25 cellular contexts compared by ENCODE assay signal in the genomic region with DNA sequence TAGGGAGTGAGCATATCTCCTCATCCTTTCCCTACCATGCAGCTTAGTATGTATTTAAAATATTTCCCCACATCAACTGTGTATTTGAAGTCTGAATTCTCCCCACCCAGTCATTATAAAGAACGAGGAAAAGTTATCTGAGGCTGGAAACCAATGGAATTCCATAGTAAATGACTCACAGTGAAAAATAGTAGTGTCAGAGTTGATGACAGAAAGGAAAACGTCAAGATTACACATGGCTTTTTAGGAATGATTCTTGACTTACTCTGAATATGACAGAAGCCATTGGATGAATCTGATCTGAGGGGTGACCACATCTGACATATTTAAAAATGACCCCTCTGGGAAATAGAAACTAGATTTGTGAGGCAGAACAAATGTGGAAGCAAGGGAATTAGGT.
A peak's percentile ranks its signal among the peaks of the same experiment; 100 is the strongest.
DNase-seq lines count a peak whose midpoint lies in the region; ATAC-seq, FAIRE-seq and TF ChIP-seq lines count a peak whose summit lies in the region.
"Had no signal": no experiment of that assay in that cellular context is flagged by ENCODE, and none has a peak within 500 bp of the region (broad histone marks: within the 10 kb centered on the region; RNA-seq: fewer than 3 reads in every experiment).

No MANE protein-coding gene starts in this region.

- no peaks in the 10 kb centered on the region for H3K9me2 ChIP-seq in PC-3 (replicated peaks; ENCODE audit: low read length)

- no peak overlapping the region for H3K9ac ChIP-seq in PC-3 (ENCODE audit: low read length)

- POLR2A ChIA-PET in PC-3 (lab: Charles Lee; ENCODE audit: unreplicated experiment): no interaction called here

- H3K27me3 ChIP-seq in PC-3 (ENCODE audit: low read length) (no peaks in the 10 kb centered on the region), brain microvascular endothelial cell (replicated peaks) (no peaks in the 10 kb centered on the region), neuron (ENCODE audit: insufficient read depth, low read length) (no peaks in the 10 kb centered on the region), BE2C (no peaks in the 10 kb centered on the region)
- H3K27me3 ChIP-seq: cardiac muscle cell, left lung, suprapubic skin, uterus had no signal

- in situ Hi-C loops in brain microvascular endothelial cell (cut with HindIII; ENCODE audit: low pct_ligation_motif_present, low sequenced_read_pairs): no loop called here

- peaks cover 7% of the 10 kb centered on the region; the same call in 1 of the 2 replicates for H3K4me1 ChIP-seq in PC-3 (ENCODE audit: insufficient read depth, low read length)
- H3K4me1 ChIP-seq in neuron (ENCODE audit: insufficient read depth, low read length): no peaks in the 10 kb centered on the region
- H3K4me1 ChIP-seq in BE2C: no peaks in the 10 kb centered on the region
- H3K4me1 ChIP-seq: left lung, suprapubic skin, uterus had no signal

- H3K79me2 ChIP-seq in PC-3 (ENCODE audit: low read length): no peaks in the 10 kb centered on the region

- intact Hi-C loops in PC-3 (cut with micrococcal nuclease): no loop called here

- H3K9me3 ChIP-seq in PC-3 (ENCODE audit: low read length) (no peaks in the 10 kb centered on the region), neuron (ENCODE audit: low read length) (peaks cover 2% of the 10 kb centered on the region), BE2C (no peaks in the 10 kb centered on the region; the same call in 1 of the 2 replicates)
- H3K9me3 ChIP-seq: suprapubic skin, uterus had no signal

- H3K36me3 ChIP-seq in PC-3 (ENCODE audit: low read depth, low read length) (no peaks in the 10 kb centered on the region), brain microvascular endothelial cell (replicated peaks) (no peaks in the 10 kb centered on the region), neuron (ENCODE audit: insufficient read depth, low read length) (no peaks in the 10 kb centered on the region), BE2C (no peaks in the 10 kb centered on the region)
- H3K36me3 ChIP-seq: cardiac muscle cell, left lung, suprapubic skin, uterus had no signal

- peak overlapping the region; percentile 31; the same call in 1 of the 2 replicates for H3K4me2 ChIP-seq in PC-3 (ENCODE audit: low read length)

- H3K27ac ChIP-seq in PC-3 (ENCODE audit: low read length) (no peak overlapping the region), brain microvascular endothelial cell (no peak overlapping the region)
- H3K27ac ChIP-seq: cardiac muscle cell, left lung, suprapubic skin, uterus had no signal

- ATAC-seq in PC-3 (peak; percentile 54; the same call in 1 of the 2 replicates), HG02981 (IDR thresholded peaks at IDR 0.05; ENCODE audit: unreplicated experiment) (no peak)
- ATAC-seq: activated naive CD8-positive, alpha-beta T cell treated with anti-CD3 and anti-CD28 coated beads, Interleukin-2, amount 50 U/mL, for 24 hours; left lung had no signal

- no peak overlapping the region for H3K4me3 ChIP-seq in PC-3 (ENCODE audit: low read length)
- no peak overlapping the region for H3K4me3 ChIP-seq in brain microvascular endothelial cell (ENCODE audit: low read depth, low read length)
- H3K4me3 ChIP-seq in neuron (ENCODE audit: low read length): no peak overlapping the region
- H3K4me3 ChIP-seq in BE2C (ENCODE audit: low read depth, low read length): no peak overlapping the region
- H3K4me3 ChIP-seq: cardiac muscle cell, left lung, suprapubic skin, uterus had no signal

- DNase-seq in H54 (ENCODE audit: insufficient read length, low spot score): peak; percentile 8
- peak; percentile 56 for DNase-seq in PC-3
- DNase-seq in brain microvascular endothelial cell: peak; percentile 22
- no peak for DNase-seq in CD1c-positive myeloid dendritic cell (ENCODE audit: extremely low spot score)
- DNase-seq in BE2C: no peak
- no peak for DNase-seq in D341Med (ENCODE audit: low spot score)
- DNase-seq: activated B cell treated with CpG ODN at 0.5 μM for 24 hours; activated CD4-positive, alpha-beta T cell treated with anti-CD3 and anti-CD28 coated beads, Interleukin-2, amount 50 U/mL, for 48 hours; activated CD8-positive, alpha-beta memory T cell treated with anti-CD3 and anti-CD28 coated beads, Interleukin-2, amount 50 U/mL, for 48 hours; activated naive CD8-positive, alpha-beta T cell treated with anti-CD3 and anti-CD28 coated beads, Interleukin-2, amount 50 U/mL, for 24 hours; CD4-positive, alpha-beta T cell; DMS153; GF-D8; head of caudate nucleus; Kasumi-1; left lung; midbrain; NCI-H1092; NCI-H1930; NCI-H2227 treated with DMSO at 0.1 percent for 48 hours; uterus had no signal

- FAIRE-seq in H54 (lab: Jason Lieb, UNC): peak; percentile 52

- no peaks in the 10 kb centered on the region for H4K20me1 ChIP-seq in PC-3 (ENCODE audit: low read length)

- no TSS peak for BruUV-seq in PC-3 (replicated peaks; lab: Mats Ljungman, UMichigan)

- TF ChIP-seq CTCF in PC-3 (conservative IDR thresholded peaks at IDR 0.05; ENCODE audit: low read depth, low read length) (no peak), brain microvascular endothelial cell (IDR thresholded peaks at IDR 0.05; ENCODE audit: low read depth, low read length, missing control alignments) (no peak), BE2C (IDR thresholded peaks at IDR 0.05; ENCODE audit: low read depth, low read length) (no peak)

- CTCF ChIA-PET in PC-3 (lab: Charles Lee): no interaction called here

- H3F3A ChIP-seq in PC-3 (ENCODE audit: low read length, unreplicated experiment): no peaks in the 10 kb centered on the region

- no peak for TF ChIP-seq POLR2A in H54 (IDR thresholded peaks at IDR 0.05; ENCODE audit: low read depth, low read length)

- H2AFZ ChIP-seq in PC-3 (ENCODE audit: low read length) (no peak overlapping the region), neuron (ENCODE audit: low read depth, low read length) (peak overlapping the region; percentile 46)

Comparison
In these comparisons a context has a peak if more than half of its experiments do, and no peak if none do; other contexts are left out.
1. DNase-seq: peak in H54 (single experiment), PC-3 (single experiment) and brain microvascular endothelial cell (single experiment); none in CD1c-positive myeloid dendritic cell (single experiment), BE2C (single experiment) and D341Med (single experiment).